Comparison of ENCODE assay signal across 19 cellular contexts in genomic region chr1:245090491-245091090, GRCh38.
"Had no signal": no experiment of that assay in that cellular context is flagged by ENCODE, and none has a peak within 500 bp of the region (broad histone marks: within the 10 kb centered on the region; RNA-seq: fewer than 3 reads in every experiment).

No MANE protein-coding gene starts in this region.

- H3K9me3 ChIP-seq: ascending aorta, heart left ventricle, suprapubic skin, transverse colon had no signal

- H3K4me1 ChIP-seq: ascending aorta, heart left ventricle, suprapubic skin, transverse colon had no signal

- H3K27ac ChIP-seq: ascending aorta, cardiac muscle cell, heart left ventricle, suprapubic skin, transverse colon, WERI-Rb-1 had no signal

- H3K4me3 ChIP-seq: ascending aorta, cardiac muscle cell, heart left ventricle, lung, suprapubic skin, transverse colon had no signal

- ATAC-seq: left colon; stimulated activated naive CD8-positive, alpha-beta T cell treated with anti-CD3 and anti-CD28 coated beads, Interleukin-15, amount 100 ng/mL, for 72 hours had no signal

- H3K36me3 ChIP-seq: ascending aorta, cardiac muscle cell, suprapubic skin, transverse colon, WERI-Rb-1 had no signal

- DNase-seq: activated CD4-positive, alpha-beta T cell treated with anti-CD3 and anti-CD28 coated beads for 1 hour; activated CD8-positive, alpha-beta memory T cell treated with anti-CD3 and anti-CD28 coated beads for 24 hours; activated CD8-positive, alpha-beta memory T cell treated with anti-CD3 and anti-CD28 coated beads, Interleukin-2, amount 50 U/mL, for 48 hours; activated effector memory CD4-positive, alpha-beta T cell treated with anti-CD3 and anti-CD28 coated beads, Interleukin-2, amount 50 U/mL, for 16 hours; activated naive CD4-positive, alpha-beta T cell treated with anti-CD3 and anti-CD28 coated beads, Interleukin-2, amount 50 U/mL, for 16 hours; activated T-cell treated with anti-CD3 and anti-CD28 coated beads, Interleukin-2, amount 50 U/mL, for 48 hours; heart left ventricle; left colon; nephron progenitor cell; occipital lobe; right cardiac atrium; stimulated activated naive CD8-positive, alpha-beta T cell treated with anti-CD3 and anti-CD28 coated beads, Interleukin-15, amount 100 ng/mL, for 72 hours; T-helper 2 cell; transverse colon; WERI-Rb-1 had no signal

- H3K27me3 ChIP-seq: ascending aorta, cardiac muscle cell, heart left ventricle, suprapubic skin, transverse colon had no signal
